ENCODE assay signal across 8 cellular contexts in the genomic region with DNA sequence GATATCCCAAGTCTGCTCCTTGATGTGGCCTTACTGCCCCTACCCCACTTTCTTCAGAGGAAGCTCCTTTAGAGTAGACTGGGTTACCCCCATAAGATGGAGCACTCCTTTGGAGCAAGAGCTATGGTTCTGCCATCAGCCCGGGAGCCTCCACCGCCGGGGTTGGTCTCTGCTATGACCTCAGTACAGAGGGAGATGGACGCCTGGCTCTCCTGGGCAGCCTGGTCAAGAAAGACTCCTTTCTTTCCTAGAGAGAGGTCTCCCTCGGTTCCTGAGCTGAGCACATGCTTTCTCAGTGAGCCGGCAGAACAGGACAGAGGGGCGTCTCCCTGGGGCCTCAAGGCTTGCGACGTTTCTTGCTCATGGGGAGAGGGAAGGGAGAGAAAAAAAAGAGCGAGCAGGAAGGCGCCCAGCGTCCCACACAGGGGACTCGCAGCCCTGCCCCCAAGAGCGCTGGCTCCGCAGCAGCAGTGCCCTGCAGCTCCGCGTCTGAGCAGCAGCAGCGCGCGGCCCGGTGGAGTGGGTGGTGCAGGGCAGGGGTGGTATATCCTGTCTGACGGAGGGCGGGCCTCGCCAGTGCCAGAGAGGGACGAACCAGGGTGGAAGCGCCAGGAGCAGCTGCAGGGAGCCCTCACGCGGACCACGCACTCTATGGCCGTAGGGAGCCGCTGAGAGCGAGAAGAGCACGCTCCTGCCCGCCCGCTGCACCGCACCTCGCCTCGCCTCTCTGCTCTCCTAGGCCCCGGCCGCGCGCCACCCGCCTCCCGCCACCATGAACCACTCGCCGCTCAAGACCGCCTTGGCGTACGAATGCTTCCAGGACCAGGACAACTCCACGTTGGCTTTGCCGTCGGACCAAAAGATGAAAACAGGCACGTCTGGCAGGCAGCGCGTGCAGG. TPM values are rescaled to one million over a fixed set of nuclear protein-coding genes. Genes with fewer than 3 reads are reported as not detected.
DNase-seq lines count a peak whose midpoint lies in the region; ATAC-seq and TF ChIP-seq lines count a peak whose summit lies in the region.

A gene with protein sequence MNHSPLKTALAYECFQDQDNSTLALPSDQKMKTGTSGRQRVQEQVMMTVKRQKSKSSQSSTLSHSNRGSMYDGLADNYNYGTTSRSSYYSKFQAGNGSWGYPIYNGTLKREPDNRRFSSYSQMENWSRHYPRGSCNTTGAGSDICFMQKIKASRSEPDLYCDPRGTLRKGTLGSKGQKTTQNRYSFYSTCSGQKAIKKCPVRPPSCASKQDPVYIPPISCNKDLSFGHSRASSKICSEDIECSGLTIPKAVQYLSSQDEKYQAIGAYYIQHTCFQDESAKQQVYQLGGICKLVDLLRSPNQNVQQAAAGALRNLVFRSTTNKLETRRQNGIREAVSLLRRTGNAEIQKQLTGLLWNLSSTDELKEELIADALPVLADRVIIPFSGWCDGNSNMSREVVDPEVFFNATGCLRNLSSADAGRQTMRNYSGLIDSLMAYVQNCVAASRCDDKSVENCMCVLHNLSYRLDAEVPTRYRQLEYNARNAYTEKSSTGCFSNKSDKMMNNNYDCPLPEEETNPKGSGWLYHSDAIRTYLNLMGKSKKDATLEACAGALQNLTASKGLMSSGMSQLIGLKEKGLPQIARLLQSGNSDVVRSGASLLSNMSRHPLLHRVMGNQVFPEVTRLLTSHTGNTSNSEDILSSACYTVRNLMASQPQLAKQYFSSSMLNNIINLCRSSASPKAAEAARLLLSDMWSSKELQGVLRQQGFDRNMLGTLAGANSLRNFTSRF (plus strand): TSS at position 576 of the 899 bp plus-strand sequence. CDS start 197 bp downstream, at position 773.

- POLR2A ChIA-PET in CD8-positive, alpha-beta T cell (lab: Charles Lee): no interaction called here
- POLR2A ChIA-PET in T-cell (lab: Charles Lee): no interaction called here

- H3K27me3 Mint-ChIP-seq in CD8-positive, alpha-beta T cell (ENCODE audit: low read depth): peaks cover 17% of the 10 kb centered on the region
- peaks cover 34 to 45% of the 10 kb centered on the region in 2 donors for H3K27me3 Mint-ChIP-seq in T-cell

- DNase-seq in CD8-positive, alpha-beta T cell: peak in 3 of 7 experiments; percentile 8 to 52 (median 11)
- DNase-seq in T-cell: peak in 7 of 34 experiments; percentile 3 to 14 (median 7)
- DNase-seq in fibroblast of the aortic adventitia (ENCODE audit: low read depth): no peak
- peak; percentile 44 to 64 for DNase-seq in psoas muscle
- no peak for DNase-seq in foreskin melanocyte
- no peak for DNase-seq in tibial nerve (ENCODE audit: low spot score in 2 of 2)
- no peak for DNase-seq in germinal center (ENCODE audit: low spot score)

- CTCF ChIA-PET in CD8-positive, alpha-beta T cell (lab: Charles Lee): interaction anchor here (0.9 kb wide), 1 partner anchor 10 kb away, joined by 3 read pairs; no protein-coding TSS in a partner anchor
- CTCF ChIA-PET in T-cell (lab: Charles Lee): no interaction called here

- H3K4me3 Mint-ChIP-seq in CD8-positive, alpha-beta T cell: peak within 1 kb of the TSS; percentile 71
- H3K4me3 Mint-ChIP-seq in T-cell: peak within 1 kb of the TSS in 2 of 3 donors; percentile 35 to 62

- H3K27ac ChIP-seq in CD8-positive, alpha-beta T cell (ENCODE audit: low read depth, low read length): no peak within 1 kb of the TSS
- H3K27ac ChIP-seq in psoas muscle (peak within 1 kb of the TSS; percentile 16), tibial nerve (no peak within 1 kb of the TSS)

- no peaks in the 10 kb centered on the region for H3K36me3 Mint-ChIP-seq in CD8-positive, alpha-beta T cell
- H3K36me3 Mint-ChIP-seq in T-cell: no peaks in the 10 kb centered on the region

- H3K4me1 Mint-ChIP-seq in CD8-positive, alpha-beta T cell (ENCODE audit: low read depth): peaks cover 6% of the 10 kb centered on the region
- peaks cover 0 to 7% (median 3%) of the 10 kb centered on the region in 3 donors for H3K4me1 Mint-ChIP-seq in T-cell

- H3K9me3 Mint-ChIP-seq in CD8-positive, alpha-beta T cell: no peaks in the 10 kb centered on the region
- H3K9me3 Mint-ChIP-seq in T-cell: no peaks in the 10 kb centered on the region

- TF ChIP-seq CTCF in CD8-positive, alpha-beta T cell (IDR thresholded peaks at IDR 0.05): no peak
- TF ChIP-seq CTCF in fibroblast of the aortic adventitia (IDR thresholded peaks at IDR 0.05; ENCODE audit: insufficient read depth, low read length) (no peak), psoas muscle (IDR thresholded peaks at IDR 0.05) (no peak), tibial nerve (IDR thresholded peaks at IDR 0.05) (no peak)

- no peaks in the 10 kb centered on the region for H3K9me3 ChIP-seq in CD8-positive, alpha-beta T cell (ENCODE audit: low read length)
- H3K9me3 ChIP-seq in psoas muscle (no peaks in the 10 kb centered on the region), tibial nerve (no peaks in the 10 kb centered on the region)

- intact Hi-C loops in CD8-positive, alpha-beta T cell (cut with DNase I, micrococcal nuclease): no loop called here
- intact Hi-C loops in psoas muscle (cut with DNase I): no loop called here

- TF ChIP-seq EP300 in tibial nerve (IDR thresholded peaks at IDR 0.05): no peak

- H3K27me3 ChIP-seq in CD8-positive, alpha-beta T cell (ENCODE audit: insufficient read depth, low read length): peaks cover 4% of the 10 kb centered on the region
- H3K27me3 ChIP-seq in psoas muscle (ENCODE audit: insufficient read depth in 3 of 3, low read length in 2 of 3) (peaks cover 0 to 35% (median 10%) of the 10 kb centered on the region in 3 donors), tibial nerve (peaks cover 0 to 44% of the 10 kb centered on the region in 2 donors)

- 13 to 21% (median 17%) methylated on average over 40 to 55 of the region's 55 CpGs for WGBS in psoas muscle, 3 donors
- 3 to 5% methylated on average over 43 to 52 of the region's 55 CpGs for WGBS in tibial nerve, 2 donors

- TF ChIP-seq POLR2A in tibial nerve (IDR thresholded peaks at IDR 0.05): no peak

- no peaks in the 10 kb centered on the region for H3K36me3 ChIP-seq in CD8-positive, alpha-beta T cell (ENCODE audit: insufficient read depth, low read length)
- H3K36me3 ChIP-seq in psoas muscle (ENCODE audit: insufficient read depth in 1 of 2, low read depth in 1 of 2): no peaks in the 10 kb centered on the region
- no peaks in the 10 kb centered on the region for H3K36me3 ChIP-seq in tibial nerve

- ATAC-seq in CD8-positive, alpha-beta T cell: peak; percentile 36
- ATAC-seq in T-cell (replicated peaks in 1 of 4): peak in 3 of 4 experiments; percentile 50 to 76 (median 75)
- ATAC-seq in psoas muscle: peak; percentile 65 to 76 (median 70)
- no peak for ATAC-seq in HG03135 (IDR thresholded peaks at IDR 0.05; ENCODE audit: unreplicated experiment)

- no peak within 1 kb of the TSS for H3K27ac Mint-ChIP-seq in CD8-positive, alpha-beta T cell
- H3K27ac Mint-ChIP-seq in T-cell: no peak within 1 kb of the TSS

- peak within 1 kb of the TSS; percentile 35 for H3K4me3 ChIP-seq in CD8-positive, alpha-beta T cell (ENCODE audit: low read depth, low read length)
- H3K4me3 ChIP-seq in fibroblast of the aortic adventitia (ENCODE audit: low read depth, low read length) (peak within 1 kb of the TSS; percentile 9), psoas muscle (peak within 1 kb of the TSS; percentile 41), tibial nerve (peak within 1 kb of the TSS in 1 of 4 donors; percentile 16)

- H3K4me1 ChIP-seq in CD8-positive, alpha-beta T cell (ENCODE audit: insufficient read depth, low read length): peaks cover 3% of the 10 kb centered on the region
- H3K4me1 ChIP-seq in psoas muscle: no peaks in the 10 kb centered on the region
- peaks cover 0 to 15% (median 4%) of the 10 kb centered on the region in 4 donors for H3K4me1 ChIP-seq in tibial nerve

RNA-seq across cellular contexts. Expression of the gene that starts here (rescaled TPM):
- not detected for total RNA-seq in CD8-positive, alpha-beta T cell
- under 1 TPM in 3 of 5 donors, not detected in 2; 0.03 to 0.06 (median 0.06) TPM for total RNA-seq in T-cell
- under 0.01 and 0.08 TPM in 2 replicates for total RNA-seq in fibroblast of the aortic adventitia (ENCODE audit: low replicate concordance)
- 1 to 10 TPM; 1.2 to 6.7 (median 3.3) TPM for total RNA-seq in psoas muscle
- polyA plus RNA-seq in psoas muscle: 1 to 10 TPM in 2 of 3 donors, under 1 TPM in 1; 0.32 to 2.7 (median 2.4) TPM
- total RNA-seq in tibial nerve: under 1 TPM in 3 of 4 donors, not detected in 1; 0.22 to 0.90 (median 0.39) TPM

Comparison
In these comparisons a context has a peak if more than half of its experiments do, and no peak if none do; other contexts are left out.
1. Peak in ATAC-seq and H3K4me3 ChIP-seq in CD8-positive, alpha-beta T cell; RNA of the gene not detected or under 1 TPM.
2. Peak in ATAC-seq in T-cell; RNA of the gene not detected or under 1 TPM.
3. DNase-seq: peak in psoas muscle (2 of 2); none in fibroblast of the aortic adventitia (single experiment), foreskin melanocyte (single experiment), tibial nerve (0 of 2) and germinal center (single experiment).